Comparison of ENCODE assay signal across 8 cellular contexts in the genomic region with DNA sequence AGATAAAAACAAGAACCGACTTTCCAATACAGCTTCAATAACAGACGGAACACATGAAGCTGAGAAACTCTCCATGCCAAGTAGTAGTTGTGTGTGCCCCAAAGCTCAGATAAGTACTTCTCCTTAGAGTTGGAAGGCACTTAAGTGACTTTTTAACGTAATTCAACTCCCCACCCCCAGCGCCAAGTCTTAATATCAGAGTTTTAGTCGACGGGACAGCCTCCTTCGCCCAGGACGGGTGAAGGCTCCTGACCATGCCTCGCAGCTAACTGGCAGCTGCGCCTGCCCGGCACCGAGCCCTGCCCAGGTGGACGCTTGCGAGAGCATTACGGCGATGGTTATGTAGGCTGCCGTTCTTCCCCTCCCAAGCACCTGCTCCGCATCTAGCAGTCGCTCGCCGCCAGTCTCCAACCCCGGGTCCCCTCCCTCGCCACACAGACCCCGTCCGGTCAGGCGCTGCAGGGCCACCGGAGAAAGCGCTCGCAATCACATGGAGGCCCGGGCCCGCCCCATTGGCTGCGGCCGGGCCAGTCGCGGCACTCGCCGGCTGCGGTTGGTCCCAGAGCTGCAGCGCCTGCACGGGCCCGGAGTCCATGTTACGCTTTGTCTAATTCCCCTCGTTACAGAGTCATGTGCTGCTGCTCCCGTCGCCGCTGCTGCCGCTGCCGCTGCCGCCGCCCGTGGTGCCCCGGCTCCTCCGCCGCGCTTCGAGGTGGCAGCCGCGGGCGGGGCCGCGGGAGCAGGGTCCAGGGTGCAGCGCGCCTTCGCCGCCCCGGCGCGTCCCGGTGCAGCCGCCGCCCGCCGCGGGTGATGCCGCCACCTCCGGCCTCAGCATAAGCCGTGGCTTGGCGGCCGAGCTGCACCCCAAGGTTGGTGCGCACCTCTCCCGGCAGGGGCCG. TPM values are rescaled to one million over a fixed set of nuclear protein-coding genes. Genes with fewer than 3 reads are reported as not detected.
A peak's percentile ranks its signal among the peaks of the same experiment; 100 is the strongest.
DNase-seq lines count a peak whose midpoint lies in the region; ATAC-seq and TF ChIP-seq lines count a peak whose summit lies in the region.

A gene (plus strand): TSS at position 610 of the 899 bp plus-strand sequence. CDS start 112,037 bp downstream, outside the sequence.

- peak within 1 kb of the TSS; percentile 74 for H3K4me2 ChIP-seq in KMS-11

- H3K36me3 ChIP-seq in KMS-11 (ENCODE audit: insufficient read depth): no peaks in the 10 kb centered on the region

- peak within 1 kb of the TSS; percentile 56; the same call in 1 of the 2 replicates for H3K9ac ChIP-seq in KMS-11

- intact Hi-C loops in activated T-helper 2 cell treated with anti-CD3 and anti-CD28 coated beads, Interferon-gamma antibody, Interleukin-2, Interleukin-4, amounts not matched to agents 10 μg/mL and 5 μg/mL and 100 μg/mL, durations not matched to agents 14 hours and 24 hours and 36 hours (cut with micrococcal nuclease): loop anchor here (1.0 to 2.0 kb wide), 3 partner anchors 23 to 174 kb away; a partner anchor contains a TSS
- intact Hi-C loops in natural killer cell (cut with micrococcal nuclease): loop anchor here (5.0 kb wide), 1 partner anchor 177 kb away; a partner anchor contains a TSS

- peak within 1 kb of the TSS; percentile 76 for H2AFZ ChIP-seq in KMS-11 (ENCODE audit: low read depth)

- H4K20me1 ChIP-seq in KMS-11 (ENCODE audit: insufficient read depth): no peaks in the 10 kb centered on the region

- peaks cover 23% of the 10 kb centered on the region for H3K4me1 Mint-ChIP-seq in activated T-helper 2 cell treated with anti-CD3 and anti-CD28 coated beads, Interferon-gamma antibody, Interleukin-2, Interleukin-4, amounts not matched to agents 10 μg/mL and 5 μg/mL and 100 μg/mL, durations not matched to agents 14 hours and 24 hours and 36 hours (ENCODE audit: low read depth)
- H3K4me1 Mint-ChIP-seq in natural killer cell: peaks cover 27 to 34% of the 10 kb centered on the region in 2 donors

- ATAC-seq in GM21737 (IDR thresholded peaks at IDR 0.05; ENCODE audit: unreplicated experiment): peak; percentile 76
- ATAC-seq in natural killer cell: peak; percentile 80 to 85 (median 83)
- ATAC-seq in stimulated activated naive CD8-positive, alpha-beta T cell treated with anti-CD3 and anti-CD28 coated beads, Interleukin-15, Interleukin-2, amounts not matched to agents 100 U/mL and 50 U/mL, for 24 hours: peak; percentile 83

- H3K36me3 Mint-ChIP-seq in activated T-helper 2 cell treated with anti-CD3 and anti-CD28 coated beads, Interferon-gamma antibody, Interleukin-2, Interleukin-4, amounts not matched to agents 10 μg/mL and 5 μg/mL and 100 μg/mL, durations not matched to agents 14 hours and 24 hours and 36 hours (ENCODE audit: low read depth): peaks cover 13% of the 10 kb centered on the region
- no peaks in the 10 kb centered on the region for H3K36me3 Mint-ChIP-seq in natural killer cell

- H3K79me2 ChIP-seq in KMS-11 (ENCODE audit: insufficient read depth, low read depth): no peaks in the 10 kb centered on the region

- H3K4me3 Mint-ChIP-seq in activated T-helper 2 cell treated with anti-CD3 and anti-CD28 coated beads, Interferon-gamma antibody, Interleukin-2, Interleukin-4, amounts not matched to agents 10 μg/mL and 5 μg/mL and 100 μg/mL, durations not matched to agents 14 hours and 24 hours and 36 hours (ENCODE audit: low read depth): peak within 1 kb of the TSS; percentile 84
- peak within 1 kb of the TSS; percentile 95 for H3K4me3 Mint-ChIP-seq in natural killer cell

- H3K27ac ChIP-seq in KMS-11: peak within 1 kb of the TSS; percentile 50

- no peaks in the 10 kb centered on the region for H3K9me3 Mint-ChIP-seq in activated T-helper 2 cell treated with anti-CD3 and anti-CD28 coated beads, Interferon-gamma antibody, Interleukin-2, Interleukin-4, amounts not matched to agents 10 μg/mL and 5 μg/mL and 100 μg/mL, durations not matched to agents 14 hours and 24 hours and 36 hours
- H3K9me3 Mint-ChIP-seq in natural killer cell: no peaks in the 10 kb centered on the region

- peak within 1 kb of the TSS; percentile 66 for H3K27ac Mint-ChIP-seq in activated T-helper 2 cell treated with anti-CD3 and anti-CD28 coated beads, Interferon-gamma antibody, Interleukin-2, Interleukin-4, amounts not matched to agents 10 μg/mL and 5 μg/mL and 100 μg/mL, durations not matched to agents 14 hours and 24 hours and 36 hours
- peak within 1 kb of the TSS; percentile 80 to 89 for H3K27ac Mint-ChIP-seq in natural killer cell

- no peaks in the 10 kb centered on the region for H3K27me3 ChIP-seq in KMS-11 (ENCODE audit: insufficient read depth, low read depth)

- TF ChIP-seq CTCF in KMS-11 (conservative IDR thresholded peaks at IDR 0.05; ENCODE audit: low read depth, low read length) (no peak), natural killer cell (IDR thresholded peaks at IDR 0.05) (no peak)

- peaks cover 13% of the 10 kb centered on the region for H3K27me3 Mint-ChIP-seq in activated T-helper 2 cell treated with anti-CD3 and anti-CD28 coated beads, Interferon-gamma antibody, Interleukin-2, Interleukin-4, amounts not matched to agents 10 μg/mL and 5 μg/mL and 100 μg/mL, durations not matched to agents 14 hours and 24 hours and 36 hours (ENCODE audit: low read depth)
- peaks cover 5 to 6% of the 10 kb centered on the region in 2 donors for H3K27me3 Mint-ChIP-seq in natural killer cell (ENCODE audit: low read depth in 2 of 2)

- H3K4me3 ChIP-seq in KMS-11 (IDR thresholded peaks at IDR 0.05; ENCODE audit: insufficient read depth, low read depth, low read length): peak within 1 kb of the TSS; percentile 48

- DNase-seq in Daoy (ENCODE audit: low read depth) (peak; percentile 96), RKO (ENCODE audit: low spot score) (peak; percentile 81), fibroblast of peridontal ligament (ENCODE audit: extremely low read depth) (peak; percentile 39), natural killer cell (peak; percentile 70)
- peak; percentile 66 for DNase-seq in activated T-helper 2 cell treated with anti-CD3 and anti-CD28 coated beads, Interferon-gamma antibody, Interleukin-2, Interleukin-4, amounts not matched to agents 10 μg/mL and 5 μg/mL and 100 μg/mL, durations not matched to agents 14 hours and 24 hours and 36 hours (ENCODE audit: low spot score)
- peak; percentile 80 for DNase-seq in stimulated activated naive CD8-positive, alpha-beta T cell treated with anti-CD3 and anti-CD28 coated beads, Interleukin-15, Interleukin-2, amounts not matched to agents 100 U/mL and 50 U/mL, for 24 hours

- peaks cover 27% of the 10 kb centered on the region for H3K4me1 ChIP-seq in KMS-11 (ENCODE audit: low read depth, poor library complexity, severe bottlenecking)

RNA-seq across cellular contexts. Expression of the gene that starts here (rescaled TPM):
- 36.2 and 46.0 TPM in 2 replicates for total RNA-seq in Daoy (2014; rRNA removed; shearing (Covaris generic))
- 28.6 and 33.3 TPM in 2 replicates for total RNA-seq in activated T-helper 2 cell treated with anti-CD3 and anti-CD28 coated beads, Interferon-gamma antibody, Interleukin-2, Interleukin-4, amounts not matched to agents 10 μg/mL and 5 μg/mL and 100 μg/mL, durations not matched to agents 14 hours and 24 hours and 36 hours
- 10 to 100 TPM; 16.2 to 26.2 (median 17.1) TPM for total RNA-seq in natural killer cell

Comparison
In these comparisons a context has a peak if more than half of its experiments do, and no peak if none do; other contexts are left out.
1. Peak in every context shown above with its lines: DNase-seq, ATAC-seq, H3K4me3 ChIP-seq and H3K27ac ChIP-seq.
2. DNase-seq: peak in every context shown above with its lines; median percentile 96 in Daoy; 81 in RKO; 80 in stimulated activated naive CD8-positive, alpha-beta T cell treated with anti-CD3 and anti-CD28 coated beads, Interleukin-15, Interleukin-2, amounts not matched to agents 100 U/mL and 50 U/mL, for 24 hours; 70 in natural killer cell; 66 in activated T-helper 2 cell treated with anti-CD3 and anti-CD28 coated beads, Interferon-gamma antibody, Interleukin-2, Interleukin-4, amounts not matched to agents 10 μg/mL and 5 μg/mL and 100 μg/mL, durations not matched to agents 14 hours and 24 hours and 36 hours; 39 in fibroblast of peridontal ligament.